ENCODE assay signal across 17 cellular contexts in the genomic region with DNA sequence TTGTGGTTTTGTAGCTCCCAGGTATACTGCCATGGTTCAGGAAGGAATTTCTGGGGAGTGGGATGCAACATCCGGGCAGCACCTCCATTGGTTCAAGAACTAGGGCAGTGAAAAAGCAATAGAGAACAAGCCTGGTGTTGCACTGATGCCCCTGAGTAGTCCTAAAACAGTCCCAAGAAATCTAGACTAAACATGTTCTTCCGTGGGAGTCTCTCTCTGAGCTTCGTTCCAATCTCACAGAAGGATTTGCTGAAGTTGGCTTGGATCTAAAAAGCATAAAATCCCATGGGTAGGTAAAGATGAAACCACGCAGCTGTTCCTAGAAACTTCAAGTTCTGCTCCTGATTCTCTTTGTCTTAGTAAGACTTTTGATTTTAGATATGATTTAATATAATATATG.
"Had no signal": no experiment of that assay in that cellular context is flagged by ENCODE, and none has a peak within 500 bp of the region (broad histone marks: within the 10 kb centered on the region; RNA-seq: fewer than 3 reads in every experiment).

No MANE protein-coding gene starts in this region.

- H3K9me3 ChIP-seq: esophagus squamous epithelium, lower lobe of right lung, right lobe of liver, upper lobe of right lung had no signal

- H3K27ac ChIP-seq: lower lobe of right lung, right lobe of liver, upper lobe of right lung, WERI-Rb-1 had no signal

- H3K36me3 ChIP-seq: esophagus squamous epithelium, lower lobe of right lung, right lobe of liver, upper lobe of right lung, WERI-Rb-1 had no signal

- H3K27me3 ChIP-seq: esophagus squamous epithelium, right lobe of liver, upper lobe of right lung had no signal

- H3K4me1 ChIP-seq: upper lobe of right lung had no signal

- ATAC-seq: activated CD4-positive, alpha-beta T cell treated with anti-CD3 and anti-CD28 coated beads for 36 hours; activated CD8-positive, alpha-beta T cell treated with anti-CD3 and anti-CD28 coated beads for 36 hours; activated naive CD8-positive, alpha-beta T cell treated with anti-CD3 and anti-CD28 coated beads, Interleukin-2, amount 50 U/mL, for 24 hours; naive thymus-derived CD4-positive, alpha-beta T cell; right lobe of liver had no signal

- H3K4me3 ChIP-seq: esophagus squamous epithelium, lower lobe of right lung, right lobe of liver, upper lobe of right lung had no signal

- DNase-seq: activated CD4-positive, alpha-beta T cell treated with anti-CD3 and anti-CD28 coated beads for 36 hours; activated CD8-positive, alpha-beta memory T cell treated with anti-CD3 and anti-CD28 coated beads, Interleukin-2, amount 50 U/mL, for 48 hours; activated CD8-positive, alpha-beta T cell treated with anti-CD3 and anti-CD28 coated beads for 36 hours; activated naive CD4-positive, alpha-beta T cell; activated naive CD8-positive, alpha-beta T cell treated with anti-CD3 and anti-CD28 coated beads, Interleukin-2, amount 50 U/mL, for 24 hours; esophagus squamous epithelium; foreskin melanocyte; lower lobe of right lung; midbrain; naive thymus-derived CD4-positive, alpha-beta T cell; nucleus accumbens; right lobe of liver; stimulated activated CD4-positive, alpha-beta T cell treated with anti-CD3 and anti-CD28 coated beads, Interleukin-12 subunit alpha, Interleukin-12 subunit beta, amount 100 ng/mL, for 4 hours; stimulated activated naive CD4-positive, alpha-beta T cell treated with Interleukin-2 at 50 U/mL for 16 hours; T1000; upper lobe of right lung; WERI-Rb-1 had no signal
